ENCODE assay signal across 13 cellular contexts in genomic region chr20:34410331-34410730, GRCh38.
"Had no signal": no experiment of that assay in that cellular context is flagged by ENCODE, and none has a peak within 500 bp of the region (broad histone marks: within the 10 kb centered on the region; RNA-seq: fewer than 3 reads in every experiment).

No MANE protein-coding gene starts in this region.

- H3K9me3 ChIP-seq: adrenal gland, colonic mucosa had no signal

- H3K27me3 Mint-ChIP-seq: activated B cell treated with CpG ODN at 0.5 μM for 24 hours; activated naive CD4-positive, alpha-beta T cell treated with anti-CD3 and anti-CD28 coated beads, Interleukin-2, amount 10 ng/mL, durations not matched to agents 7 days and 5 days; stimulated activated memory B cell treated with anti-CD40 and anti-IgM and Interleukin-4, amounts not matched to agents 10 μg/mL and 1 μg/mL and 100 μg/mL, for 72 hours; type B pancreatic cell had no signal

- H3K4me1 ChIP-seq: neural progenitor cell had no signal

- H3K9me3 Mint-ChIP-seq: activated B cell treated with CpG ODN at 0.5 μM for 24 hours; activated naive CD4-positive, alpha-beta T cell treated with anti-CD3 and anti-CD28 coated beads, Interleukin-2, amount 10 ng/mL, durations not matched to agents 7 days and 5 days; activated T-helper 2 cell treated with anti-CD3 and anti-CD28 coated beads, Interferon-gamma antibody, Interleukin-2, Interleukin-4, amounts not matched to agents 10 μg/mL and 5 μg/mL and 100 μg/mL, durations not matched to agents 14 hours and 24 hours and 36 hours; neural progenitor cell; stimulated activated memory B cell treated with anti-CD40 and anti-IgM and Interleukin-4, amounts not matched to agents 10 μg/mL and 1 μg/mL and 100 μg/mL, for 72 hours; T-helper 1 cell treated with Interleukin-12 subunit alpha and Interleukin-12 subunit beta and Interleukin-4 antibody, amounts not matched to agents 30 μg/mL and 1 μg/mL, for 36 hours; type B pancreatic cell had no signal

- H2AFZ ChIP-seq: neural progenitor cell had no signal

- H3K9ac ChIP-seq: neural progenitor cell had no signal

- H3K4me1 Mint-ChIP-seq: neural progenitor cell had no signal

- H3K4me3 Mint-ChIP-seq: activated B cell treated with CpG ODN at 0.5 μM for 24 hours; activated naive CD4-positive, alpha-beta T cell treated with anti-CD3 and anti-CD28 coated beads, Interleukin-2, amount 10 ng/mL, durations not matched to agents 7 days and 5 days; neural progenitor cell; stimulated activated memory B cell treated with anti-CD40 and anti-IgM and Interleukin-4, amounts not matched to agents 10 μg/mL and 1 μg/mL and 100 μg/mL, for 72 hours; T-helper 1 cell treated with Interleukin-12 subunit alpha and Interleukin-12 subunit beta and Interleukin-4 antibody, amounts not matched to agents 30 μg/mL and 1 μg/mL, for 36 hours; type B pancreatic cell had no signal

- H3K27me3 ChIP-seq: adrenal gland, colonic mucosa, neural progenitor cell had no signal

- DNase-seq: activated B cell treated with CpG ODN at 0.5 μM for 24 hours; activated naive CD4-positive, alpha-beta T cell treated with anti-CD3 and anti-CD28 coated beads, Interleukin-2, amount 10 ng/mL, durations not matched to agents 7 days and 5 days; adrenal gland; colonic mucosa; hypothalamus; kidney glomerular epithelial cell; retina had no signal

- H3K27ac ChIP-seq: adrenal gland, colonic mucosa, neural progenitor cell, skin epidermis had no signal

- ATAC-seq: stimulated activated memory B cell treated with anti-CD40 and anti-IgM and Interleukin-4, amounts not matched to agents 10 μg/mL and 1 μg/mL and 100 μg/mL, for 72 hours had no signal

- H3K36me3 ChIP-seq: colonic mucosa had no signal

- H3K4me3 ChIP-seq: adrenal gland, colonic mucosa, neural progenitor cell, skin epidermis had no signal

- H3K27ac Mint-ChIP-seq: activated B cell treated with CpG ODN at 0.5 μM for 24 hours; activated naive CD4-positive, alpha-beta T cell treated with anti-CD3 and anti-CD28 coated beads, Interleukin-2, amount 10 ng/mL, durations not matched to agents 7 days and 5 days; activated T-helper 2 cell treated with anti-CD3 and anti-CD28 coated beads, Interferon-gamma antibody, Interleukin-2, Interleukin-4, amounts not matched to agents 10 μg/mL and 5 μg/mL and 100 μg/mL, durations not matched to agents 14 hours and 24 hours and 36 hours; neural progenitor cell; stimulated activated memory B cell treated with anti-CD40 and anti-IgM and Interleukin-4, amounts not matched to agents 10 μg/mL and 1 μg/mL and 100 μg/mL, for 72 hours; T-helper 1 cell treated with Interleukin-12 subunit alpha and Interleukin-12 subunit beta and Interleukin-4 antibody, amounts not matched to agents 30 μg/mL and 1 μg/mL, for 36 hours; type B pancreatic cell had no signal

- H3K4me2 ChIP-seq: neural progenitor cell had no signal
